ENCODE assay signal across 1 cellular context in the genomic region with DNA sequence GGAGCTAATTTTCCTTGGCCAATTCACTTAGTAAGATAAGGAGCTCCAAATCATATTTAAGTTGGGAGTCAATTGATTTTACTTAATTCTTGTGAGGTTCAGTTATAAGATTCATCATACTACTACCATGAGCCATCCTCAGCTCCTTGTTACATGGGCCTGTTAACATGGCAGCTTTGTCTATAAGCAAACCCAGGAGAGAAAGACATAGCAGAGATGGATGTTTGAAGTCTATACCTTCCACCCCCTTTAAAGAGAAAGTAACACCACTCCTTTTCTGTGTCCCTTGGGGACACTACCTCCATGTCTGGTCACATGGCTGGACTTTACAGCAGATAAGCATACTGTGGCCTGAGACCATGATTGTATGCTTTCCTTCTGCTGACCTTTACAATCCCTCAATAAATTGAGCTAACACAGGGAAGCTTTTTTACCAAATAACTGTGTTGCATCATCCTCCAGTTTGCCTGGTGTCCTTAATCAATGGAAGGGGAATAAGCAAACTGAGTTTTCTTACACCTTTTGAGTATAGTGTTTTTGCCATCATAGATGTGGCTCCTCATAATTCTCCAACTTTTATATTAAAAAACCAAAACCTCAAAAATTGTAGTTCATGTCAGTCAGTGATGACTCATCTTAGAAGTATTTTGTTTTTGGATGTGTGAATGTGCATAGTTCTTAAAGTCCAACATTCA.
TF ChIP-seq lines count a peak whose summit lies in the region.

No MANE protein-coding gene starts in this region.

TF ChIP-seq in PFSK-1, 5 proteins besides CTCF, POLR2A, EP300 and RAD21 (continued from another document):
- TF ChIP-seq, protein P1, sequence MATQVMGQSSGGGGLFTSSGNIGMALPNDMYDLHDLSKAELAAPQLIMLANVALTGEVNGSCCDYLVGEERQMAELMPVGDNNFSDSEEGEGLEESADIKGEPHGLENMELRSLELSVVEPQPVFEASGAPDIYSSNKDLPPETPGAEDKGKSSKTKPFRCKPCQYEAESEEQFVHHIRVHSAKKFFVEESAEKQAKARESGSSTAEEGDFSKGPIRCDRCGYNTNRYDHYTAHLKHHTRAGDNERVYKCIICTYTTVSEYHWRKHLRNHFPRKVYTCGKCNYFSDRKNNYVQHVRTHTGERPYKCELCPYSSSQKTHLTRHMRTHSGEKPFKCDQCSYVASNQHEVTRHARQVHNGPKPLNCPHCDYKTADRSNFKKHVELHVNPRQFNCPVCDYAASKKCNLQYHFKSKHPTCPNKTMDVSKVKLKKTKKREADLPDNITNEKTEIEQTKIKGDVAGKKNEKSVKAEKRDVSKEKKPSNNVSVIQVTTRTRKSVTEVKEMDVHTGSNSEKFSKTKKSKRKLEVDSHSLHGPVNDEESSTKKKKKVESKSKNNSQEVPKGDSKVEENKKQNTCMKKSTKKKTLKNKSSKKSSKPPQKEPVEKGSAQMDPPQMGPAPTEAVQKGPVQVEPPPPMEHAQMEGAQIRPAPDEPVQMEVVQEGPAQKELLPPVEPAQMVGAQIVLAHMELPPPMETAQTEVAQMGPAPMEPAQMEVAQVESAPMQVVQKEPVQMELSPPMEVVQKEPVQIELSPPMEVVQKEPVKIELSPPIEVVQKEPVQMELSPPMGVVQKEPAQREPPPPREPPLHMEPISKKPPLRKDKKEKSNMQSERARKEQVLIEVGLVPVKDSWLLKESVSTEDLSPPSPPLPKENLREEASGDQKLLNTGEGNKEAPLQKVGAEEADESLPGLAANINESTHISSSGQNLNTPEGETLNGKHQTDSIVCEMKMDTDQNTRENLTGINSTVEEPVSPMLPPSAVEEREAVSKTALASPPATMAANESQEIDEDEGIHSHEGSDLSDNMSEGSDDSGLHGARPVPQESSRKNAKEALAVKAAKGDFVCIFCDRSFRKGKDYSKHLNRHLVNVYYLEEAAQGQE (IDR thresholded peaks at IDR 0.05; ENCODE audit: insufficient read depth in 1 of 2, low read depth in 2 of 2, low read length in 2 of 2), result no peak
- TF ChIP-seq FOXP2 (optimal IDR thresholded peaks at IDR 0.05; ENCODE audit: borderline replicate concordance, extremely low read depth, extremely low read length, insufficient read depth), result no peak
- no peak for TF ChIP-seq TAF1 (IDR thresholded peaks at IDR 0.05; ENCODE audit: borderline replicate concordance, insufficient read depth, low read length)
